ENCODE assay signal across 3 cellular contexts in the genomic region with DNA sequence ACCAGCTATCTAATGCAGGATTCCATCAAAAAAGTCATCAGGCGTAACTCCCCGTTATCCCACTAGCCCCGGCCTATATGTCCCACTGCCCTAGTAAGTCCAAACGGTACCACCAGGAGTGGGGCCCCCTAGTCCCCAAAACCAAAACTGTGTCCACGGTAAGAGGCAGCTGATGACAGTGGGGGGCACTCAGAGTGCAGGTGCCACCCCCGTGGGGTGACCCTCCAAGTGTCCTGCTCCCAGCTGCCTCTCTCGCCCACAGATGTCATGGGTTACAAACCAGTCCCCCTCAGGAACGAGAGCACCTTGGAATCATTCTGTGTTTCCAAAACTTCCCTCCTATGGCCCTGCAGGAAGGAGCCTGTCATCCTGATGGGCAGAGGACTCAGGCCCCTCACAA.
TF ChIP-seq lines count a peak whose summit lies in the region.

No MANE protein-coding gene starts in this region.

TF ChIP-seq in SK-N-SH, 30 proteins besides CTCF, POLR2A, EP300 and RAD21:
- TF ChIP-seq YY1 (IDR thresholded peaks at IDR 0.05; ENCODE audit: low read depth) (no peak), MEF2A (IDR thresholded peaks at IDR 0.05; ENCODE audit: borderline replicate concordance, low read depth) (no peak), CHD2 (IDR thresholded peaks at IDR 0.05; ENCODE audit: low read length, partially characterized antibody) (no peak), ELF1 (IDR thresholded peaks at IDR 0.05) (no peak), MXI1 (IDR thresholded peaks at IDR 0.05; ENCODE audit: low read depth, low read length) (no peak), REST (IDR thresholded peaks at IDR 0.05; ENCODE audit: low read depth, low read length) (no peak)
TF ChIP-seq in SK-N-SH: peak in this region for 0.

TF ChIP-seq in SK-N-SH treated with all-trans-retinoic acid at 6 μM for 48 hours, 23 proteins besides CTCF, POLR2A, EP300 and RAD21:
- no peak for TF ChIP-seq ZNF565 (CRISPR knock-in tag; conservative IDR thresholded peaks at IDR 0.05; ENCODE audit: low read depth)
- TF ChIP-seq ESRRG (CRISPR knock-in tag; IDR thresholded peaks at IDR 0.05) = no peak
- TF ChIP-seq TSHZ2 (CRISPR knock-in tag; IDR thresholded peaks at IDR 0.05) = no peak
- no peak for TF ChIP-seq ZFP3 (CRISPR knock-in tag; IDR thresholded peaks at IDR 0.05)
- no peak for TF ChIP-seq ZNF70 (CRISPR knock-in tag; IDR thresholded peaks at IDR 0.05)
- TF ChIP-seq, protein P1, sequence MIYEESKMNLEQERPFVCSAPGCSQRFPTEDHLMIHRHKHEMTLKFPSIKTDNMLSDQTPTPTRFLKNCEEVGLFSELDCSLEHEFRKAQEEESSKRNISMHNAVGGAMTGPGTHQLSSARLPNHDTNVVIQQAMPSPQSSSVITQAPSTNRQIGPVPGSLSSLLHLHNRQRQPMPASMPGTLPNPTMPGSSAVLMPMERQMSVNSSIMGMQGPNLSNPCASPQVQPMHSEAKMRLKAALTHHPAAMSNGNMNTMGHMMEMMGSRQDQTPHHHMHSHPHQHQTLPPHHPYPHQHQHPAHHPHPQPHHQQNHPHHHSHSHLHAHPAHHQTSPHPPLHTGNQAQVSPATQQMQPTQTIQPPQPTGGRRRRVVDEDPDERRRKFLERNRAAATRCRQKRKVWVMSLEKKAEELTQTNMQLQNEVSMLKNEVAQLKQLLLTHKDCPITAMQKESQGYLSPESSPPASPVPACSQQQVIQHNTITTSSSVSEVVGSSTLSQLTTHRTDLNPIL (CRISPR knock-in tag; IDR thresholded peaks at IDR 0.05; ENCODE audit: low read depth) = no peak
- TF ChIP-seq TOX (CRISPR knock-in tag; IDR thresholded peaks at IDR 0.05; ENCODE audit: borderline replicate concordance) = no peak
- no peak for TF ChIP-seq SNAI2 (CRISPR knock-in tag; IDR thresholded peaks at IDR 0.05)
- TF ChIP-seq ISL1 (CRISPR knock-in tag; IDR thresholded peaks at IDR 0.05) = no peak
- TF ChIP-seq PPARA (CRISPR knock-in tag; IDR thresholded peaks at IDR 0.05; ENCODE audit: borderline replicate concordance) = no peak
- TF ChIP-seq, protein P2, sequence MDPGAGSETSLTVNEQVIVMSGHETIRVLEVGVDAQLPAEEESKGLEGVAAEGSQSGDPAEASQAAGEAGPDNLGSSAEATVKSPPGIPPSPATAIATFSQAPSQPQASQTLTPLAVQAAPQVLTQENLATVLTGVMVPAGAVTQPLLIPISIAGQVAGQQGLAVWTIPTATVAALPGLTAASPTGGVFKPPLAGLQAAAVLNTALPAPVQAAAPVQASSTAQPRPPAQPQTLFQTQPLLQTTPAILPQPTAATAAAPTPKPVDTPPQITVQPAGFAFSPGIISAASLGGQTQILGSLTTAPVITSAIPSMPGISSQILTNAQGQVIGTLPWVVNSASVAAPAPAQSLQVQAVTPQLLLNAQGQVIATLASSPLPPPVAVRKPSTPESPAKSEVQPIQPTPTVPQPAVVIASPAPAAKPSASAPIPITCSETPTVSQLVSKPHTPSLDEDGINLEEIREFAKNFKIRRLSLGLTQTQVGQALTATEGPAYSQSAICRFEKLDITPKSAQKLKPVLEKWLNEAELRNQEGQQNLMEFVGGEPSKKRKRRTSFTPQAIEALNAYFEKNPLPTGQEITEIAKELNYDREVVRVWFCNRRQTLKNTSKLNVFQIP (CRISPR knock-in tag; IDR thresholded peaks at IDR 0.05; ENCODE audit: borderline replicate concordance, low read depth) = no peak
- TF ChIP-seq ZC3H10 (CRISPR knock-in tag; IDR thresholded peaks at IDR 0.05) = no peak
- no peak for TF ChIP-seq BACH2 (CRISPR knock-in tag; IDR thresholded peaks at IDR 0.05; ENCODE audit: borderline replicate concordance)
- no peak for TF ChIP-seq CSRNP3 (CRISPR knock-in tag; IDR thresholded peaks at IDR 0.05)

TF ChIP-seq in GM12878, 131 proteins besides CTCF, POLR2A, EP300 and RAD21:
- TF ChIP-seq HDAC2 (IDR thresholded peaks at IDR 0.05) (no peak), SMAD5 (IDR thresholded peaks at IDR 0.05; ENCODE audit: low read depth) (no peak), DPF2 (IDR thresholded peaks at IDR 0.05) (no peak), MEF2A (IDR thresholded peaks at IDR 0.05; ENCODE audit: insufficient read depth, low read depth, low read length) (no peak), KAT2A (conservative IDR thresholded peaks at IDR 0.05; ENCODE audit: control insufficient read depth, low read depth, low read length) (no peak), SRF (IDR thresholded peaks at IDR 0.05; ENCODE audit: low read depth in 2 of 2, low read length in 2 of 2) (no peak), CEBPB (IDR thresholded peaks at IDR 0.05; ENCODE audit: borderline replicate concordance in 1 of 2, low read depth in 2 of 2, low read length in 2 of 2) (no peak), CREM (IDR thresholded peaks at IDR 0.05; ENCODE audit: low read depth) (no peak), ZSCAN29 (IDR thresholded peaks at IDR 0.05) (no peak), RELA (IDR thresholded peaks at IDR 0.05; ENCODE audit: borderline replicate concordance, partially characterized antibody) (no peak), PRDM15 (CRISPR knock-in tag; IDR thresholded peaks at IDR 0.05) (no peak), MTA3 (IDR thresholded peaks at IDR 0.05; ENCODE audit: borderline replicate concordance, low read length) (no peak), YBX1 (IDR thresholded peaks at IDR 0.05) (no peak), ZNF24 (IDR thresholded peaks at IDR 0.05) (no peak)
